In genomic region chr6:36848658-36849441, GRCh38 we compare ENCODE assay signal across 1 cellular context.
TF ChIP-seq lines count a peak whose summit lies in the region.

No MANE protein-coding gene starts in this region.

TF ChIP-seq in K562, 482 proteins besides CTCF, POLR2A, EP300 and RAD21 (continued from another document and continues in another):
- no peak for TF ChIP-seq MECOM (CRISPR knock-in tag; IDR thresholded peaks at IDR 0.05)
- no peak for TF ChIP-seq ZNF764 (CRISPR knock-in tag; IDR thresholded peaks at IDR 0.05; ENCODE audit: low read depth)
- TF ChIP-seq POU5F1 (IDR thresholded peaks at IDR 0.05; ENCODE audit: borderline replicate concordance, low read depth, low read length, partially characterized antibody) = no peak
- no peak for TF ChIP-seq TAF7 (tag; IDR thresholded peaks at IDR 0.05)
- TF ChIP-seq CHD4 (IDR thresholded peaks at IDR 0.05; ENCODE audit: insufficient read depth, insufficient replicate concordance, low read depth, low read length, poor library complexity, severe bottlenecking) = peak; percentile 36
- no peak for TF ChIP-seq BRCA1 (IDR thresholded peaks at IDR 0.05)
- TF ChIP-seq BRCA1 (CRISPR knock-in tag; IDR thresholded peaks at IDR 0.05) = no peak
- TF ChIP-seq NCOR1 (IDR thresholded peaks at IDR 0.05) = no peak; the same call in 1 of the 2 replicates
- TF ChIP-seq CHD1 (IDR thresholded peaks at IDR 0.05; ENCODE audit: low read length) = no peak
- no peak for TF ChIP-seq RFX7 (CRISPR knock-in tag; IDR thresholded peaks at IDR 0.05)
- TF ChIP-seq SFPQ (IDR thresholded peaks at IDR 0.05; ENCODE audit: low read depth, low read length) = no peak
- no peak for TF ChIP-seq ARID2 (IDR thresholded peaks at IDR 0.05)
- TF ChIP-seq ZKSCAN8 (CRISPR knock-in tag; IDR thresholded peaks at IDR 0.05) = no peak
- TF ChIP-seq ZNF23 (CRISPR knock-in tag; IDR thresholded peaks at IDR 0.05) = no peak
- TF ChIP-seq SIRT6 (IDR thresholded peaks at IDR 0.05; ENCODE audit: low read depth, low read length) = no peak
- TF ChIP-seq MTA1 (IDR thresholded peaks at IDR 0.05; ENCODE audit: borderline replicate concordance) = no peak
- TF ChIP-seq CCAR2 (IDR thresholded peaks at IDR 0.05; ENCODE audit: low read depth, low read length) = 0 out of 2 replicates have a peak, but pooled peaks have one; percentile 20
- TF ChIP-seq KDM4B (IDR thresholded peaks at IDR 0.05; ENCODE audit: borderline replicate concordance in 2 of 2, low read depth in 1 of 2) = no peak
- 0 out of 2 replicates have a peak, but pooled peaks have one; percentile 63 for TF ChIP-seq ZKSCAN1 (IDR thresholded peaks at IDR 0.05; ENCODE audit: low read depth, low read length)
- no peak for TF ChIP-seq ZNF76 (CRISPR knock-in tag; IDR thresholded peaks at IDR 0.05; ENCODE audit: borderline replicate concordance)
- TF ChIP-seq GTF2E2 (tag; IDR thresholded peaks at IDR 0.05) = no peak
- no peak for TF ChIP-seq NR2C1 (IDR thresholded peaks at IDR 0.05)
- TF ChIP-seq NR2C1 (tag; IDR thresholded peaks at IDR 0.05) = 0 out of 2 replicates have a peak, but pooled peaks have one; percentile 39
- TF ChIP-seq ATF2 (CRISPR knock-in tag; IDR thresholded peaks at IDR 0.05) = no peak
- TF ChIP-seq CHD2 (IDR thresholded peaks at IDR 0.05; ENCODE audit: low read depth, low read length) = no peak
- TF ChIP-seq TCF7 (IDR thresholded peaks at IDR 0.05; ENCODE audit: borderline replicate concordance) = peak; percentile 65; the same call in 1 of the 2 replicates
- no peak for TF ChIP-seq ZNF644 (tag; IDR thresholded peaks at IDR 0.05; ENCODE audit: low read depth)
- no peak for TF ChIP-seq PPARD (CRISPR knock-in tag; IDR thresholded peaks at IDR 0.05)
- no peak for TF ChIP-seq COPS2 (conservative IDR thresholded peaks at IDR 0.05)
- no peak for TF ChIP-seq NFXL1 (CRISPR knock-in tag; IDR thresholded peaks at IDR 0.05)
- TF ChIP-seq ZSCAN32 (CRISPR knock-in tag; IDR thresholded peaks at IDR 0.05) = no peak
- TF ChIP-seq TCFL5 (CRISPR knock-in tag; conservative IDR thresholded peaks at IDR 0.05) = no peak
- no peak for TF ChIP-seq ILF3 (IDR thresholded peaks at IDR 0.05; ENCODE audit: borderline replicate concordance)
- peak; percentile 82 for TF ChIP-seq ARID1B (IDR thresholded peaks at IDR 0.05)
- TF ChIP-seq MEF2D (tag; conservative IDR thresholded peaks at IDR 0.05; ENCODE audit: low read depth) = 0 out of 2 replicates have a peak, but pooled peaks have one; percentile 10
- TF ChIP-seq FOXA1 (IDR thresholded peaks at IDR 0.05; ENCODE audit: borderline replicate concordance) = no peak
- no peak for TF ChIP-seq LARP7 (IDR thresholded peaks at IDR 0.05)
- TF ChIP-seq ADNP (tag; IDR thresholded peaks at IDR 0.05) = no peak
- TF ChIP-seq SRSF9 (IDR thresholded peaks at IDR 0.05; ENCODE audit: borderline replicate concordance, low read depth, low read length) = no peak
- no peak for TF ChIP-seq ZNF717 (CRISPR knock-in tag; IDR thresholded peaks at IDR 0.05)
- peak; percentile 42; the same call in 1 of the 2 replicates for TF ChIP-seq ZNF740 (CRISPR knock-in tag; IDR thresholded peaks at IDR 0.05)
- TF ChIP-seq ZNF740 (tag; IDR thresholded peaks at IDR 0.05) = no peak; a peak in 1 of 4 replicates
- TF ChIP-seq CLOCK (CRISPR knock-in tag; IDR thresholded peaks at IDR 0.05; ENCODE audit: borderline replicate concordance) = peak; percentile 87; the same call in 1 of the 2 replicates
- TF ChIP-seq ARID4B (CRISPR knock-in tag; IDR thresholded peaks at IDR 0.05) = peak; percentile 95
- peak; percentile 53 to 75; a peak in 2 of 4 replicates for TF ChIP-seq TBL1XR1 (IDR thresholded peaks at IDR 0.05; ENCODE audit: low read length in 2 of 2)
- TF ChIP-seq HNRNPUL1 (IDR thresholded peaks at IDR 0.05; ENCODE audit: low read length) = no peak; the same call in 1 of the 2 replicates
- TF ChIP-seq CGGBP1 (CRISPR knock-in tag; IDR thresholded peaks at IDR 0.05) = no peak
- TF ChIP-seq SNAPC5 (CRISPR knock-in tag; IDR thresholded peaks at IDR 0.05) = no peak
- no peak for TF ChIP-seq HDAC8 (tag; IDR thresholded peaks at IDR 0.05)
- TF ChIP-seq ELF4 (CRISPR knock-in tag; IDR thresholded peaks at IDR 0.05) = peak; percentile 50; the same call in 1 of the 2 replicates
- no peak for TF ChIP-seq ZNF133 (CRISPR knock-in tag; IDR thresholded peaks at IDR 0.05)
- TF ChIP-seq RBM14 (IDR thresholded peaks at IDR 0.05; ENCODE audit: borderline replicate concordance, insufficient read depth, low read depth, low read length) = no peak
- TF ChIP-seq MLX (CRISPR knock-in tag; conservative IDR thresholded peaks at IDR 0.05) = no peak
- TF ChIP-seq HNRNPL (IDR thresholded peaks at IDR 0.05; ENCODE audit: low read depth, low read length) = no peak
- peak; percentile 69 for TF ChIP-seq MXD1 (CRISPR knock-in tag; IDR thresholded peaks at IDR 0.05; ENCODE audit: borderline replicate concordance, poor library complexity, severe bottlenecking)
- TF ChIP-seq CCNT2 (IDR thresholded peaks at IDR 0.05; ENCODE audit: borderline replicate concordance, extremely low read depth, insufficient read length, low read depth, low read length) = no peak
- no peak for TF ChIP-seq ZNF408 (CRISPR knock-in tag; IDR thresholded peaks at IDR 0.05; ENCODE audit: low read depth)
- no peak for TF ChIP-seq FOXO4 (CRISPR knock-in tag; IDR thresholded peaks at IDR 0.05)
- peak; percentile 96 for TF ChIP-seq KLF1 (tag; IDR thresholded peaks at IDR 0.05)
